ENCODE assay signal across 8 cellular contexts in genomic region chr2:200944467-200945394, GRCh38. TPM values are rescaled to one million over a fixed set of nuclear protein-coding genes. Genes with fewer than 3 reads are reported as not detected.
DNase-seq lines count a peak whose midpoint lies in the region; FAIRE-seq and TF ChIP-seq lines count a peak whose summit lies in the region.

No MANE protein-coding gene starts in this region.

- TF ChIP-seq CTCF in OCI-LY3 (IDR thresholded peaks at IDR 0.05; ENCODE audit: low read depth, low read length), result no peak
- no peak for TF ChIP-seq CTCF in astrocyte (IDR thresholded peaks at IDR 0.05; ENCODE audit: insufficient read depth, low read depth, low read length)

- H3K9me3 ChIP-seq in OCI-LY3 (ENCODE audit: insufficient read depth, low read length), result no peaks in the 10 kb centered on the region
- no peaks in the 10 kb centered on the region for H3K9me3 ChIP-seq in astrocyte (ENCODE audit: insufficient read depth, low read depth, low read length)

- H3K27me3 ChIP-seq in OCI-LY3 (ENCODE audit: low read depth, low read length) (no peaks in the 10 kb centered on the region), astrocyte (ENCODE audit: insufficient read depth, low read length) (no peaks in the 10 kb centered on the region)

- peak overlapping the region; percentile 9 for H3K4me3 Mint-ChIP-seq in astrocyte (ENCODE audit: unreplicated experiment)

- H4K20me1 ChIP-seq in OCI-LY3 (ENCODE audit: insufficient read depth, low read length) (no peaks in the 10 kb centered on the region), astrocyte (ENCODE audit: insufficient read depth, low read length) (no peaks in the 10 kb centered on the region)

- H3K4me1 Mint-ChIP-seq in astrocyte (ENCODE audit: low read depth, unreplicated experiment), result peaks cover 12% of the 10 kb centered on the region

- H3K27me3 Mint-ChIP-seq in astrocyte (ENCODE audit: low read depth, unreplicated experiment), result no peaks in the 10 kb centered on the region

- H2AFZ ChIP-seq in OCI-LY3 (ENCODE audit: low read depth, low read length), result no peak overlapping the region
- H2AFZ ChIP-seq in astrocyte (ENCODE audit: low read depth, low read length), result no peak overlapping the region

- FAIRE-seq in astrocyte (lab: Jason Lieb, UNC), result peak; percentile 84

- H3K4me1 ChIP-seq in OCI-LY3 (ENCODE audit: low read length) (peaks cover 35% of the 10 kb centered on the region), astrocyte (ENCODE audit: insufficient read depth, low read length) (peaks cover 12% of the 10 kb centered on the region)

- H3K9ac ChIP-seq in OCI-LY3 (ENCODE audit: low read length), result no peak overlapping the region
- peak overlapping the region; percentile 3 for H3K9ac ChIP-seq in astrocyte (ENCODE audit: low read length)

- peak; percentile 65 for DNase-seq in COLO829 (ENCODE audit: low spot score)
- peak; percentile 83 for DNase-seq in astrocyte (ENCODE audit: low read depth)
- peak; percentile 60 for DNase-seq in pulmonary artery endothelial cell (ENCODE audit: low read depth, low spot score)
- no peak for DNase-seq in 8988T
- DNase-seq in SK-N-DZ (ENCODE audit: low spot score), result no peak
- DNase-seq in NCI-H1048 (lab: John Stamatoyannopoulos, UW), result no peak
- DNase-seq in NCI-H524 (lab: John Stamatoyannopoulos, UW), result no peak

- peak overlapping the region; percentile 27 for H3K27ac ChIP-seq in OCI-LY3 (ENCODE audit: low read length)
- H3K27ac ChIP-seq in astrocyte (ENCODE audit: low read depth, low read length), result peak overlapping the region; percentile 75

- H3K27ac Mint-ChIP-seq in astrocyte (ENCODE audit: unreplicated experiment), result peak overlapping the region; percentile 94

- H3K4me3 ChIP-seq in OCI-LY3 (ENCODE audit: low read length) (no peak overlapping the region), astrocyte (ENCODE audit: insufficient read depth, low read depth, low read length) (no peak overlapping the region)

- H3K36me3 Mint-ChIP-seq in astrocyte (ENCODE audit: low read depth, unreplicated experiment), result peaks cover 8% of the 10 kb centered on the region

- peaks cover 38% of the 10 kb centered on the region for H3K36me3 ChIP-seq in OCI-LY3 (replicated peaks; ENCODE audit: low read depth, low read length)
- peaks cover 15% of the 10 kb centered on the region for H3K36me3 ChIP-seq in astrocyte (ENCODE audit: insufficient read depth, low read length)

- H3K79me2 ChIP-seq in OCI-LY3 (ENCODE audit: low read length), result no peaks in the 10 kb centered on the region
- H3K79me2 ChIP-seq in astrocyte (ENCODE audit: insufficient read depth, low read length), result no peaks in the 10 kb centered on the region

- H3K4me2 ChIP-seq in OCI-LY3 (ENCODE audit: low read length) (peak overlapping the region; percentile 1; the same call in 1 of the 2 replicates), astrocyte (ENCODE audit: low read length) (peak overlapping the region; percentile 37)

- H3K9me3 Mint-ChIP-seq in astrocyte (ENCODE audit: unreplicated experiment), result no peaks in the 10 kb centered on the region

RNA-seq across cellular contexts. Expression of gene ORC2, which starts 18.7 kb away (rescaled TPM):
- 25.4 and 25.5 TPM in 2 replicates for total RNA-seq in astrocyte
- total RNA-seq in pulmonary artery endothelial cell, result 19.8 and 24.8 TPM in 2 replicates
- polyA plus RNA-seq in SK-N-DZ (2014; cell fraction: cytosol; rRNA removed), result 20.5 and 20.7 TPM in 2 replicates
- 28.5 and 30.9 TPM in 2 replicates for polyA plus RNA-seq in SK-N-DZ (2014; cell fraction: nucleus; rRNA removed)

RNA-seq across cellular contexts. Expression of gene NIF3L1, which starts 55.6 kb away (rescaled TPM):
- total RNA-seq in astrocyte (17.4 and 17.8 TPM in 2 replicates), pulmonary artery endothelial cell (14.6 and 27.0 TPM in 2 replicates)
- 92.5 and 112 TPM in 2 replicates for polyA plus RNA-seq in SK-N-DZ (2014; cell fraction: cytosol; rRNA removed)
- 55.3 and 60.9 TPM in 2 replicates for polyA plus RNA-seq in SK-N-DZ (2014; cell fraction: nucleus; rRNA removed)

RNA-seq across cellular contexts. Expression of gene PPIL3, which starts 55.9 kb away (rescaled TPM):
- total RNA-seq in astrocyte (34.6 and 34.8 TPM in 2 replicates), pulmonary artery endothelial cell (19.1 and 38.4 TPM in 2 replicates)
- 52.3 and 58.1 TPM in 2 replicates for polyA plus RNA-seq in SK-N-DZ (2014; cell fraction: cytosol; rRNA removed)
- 52.2 and 71.1 TPM in 2 replicates for polyA plus RNA-seq in SK-N-DZ (2014; cell fraction: nucleus; rRNA removed)

Comparison
In these comparisons a context has a peak if more than half of its experiments do, and no peak if none do; other contexts are left out.
1. DNase-seq: peak in COLO829 (single experiment), astrocyte (single experiment) and pulmonary artery endothelial cell (single experiment); none in 8988T (single experiment), SK-N-DZ (single experiment), NCI-H1048 (single experiment) and NCI-H524 (0 of 2).